In genomic region chr6:144749263-144749662, GRCh38 we compare ENCODE assay signal across 21 cellular contexts.
DNase-seq lines count a peak whose midpoint lies in the region; ATAC-seq lines count a peak whose summit lies in the region.
"Had no signal": no experiment of that assay in that cellular context is flagged by ENCODE, and none has a peak within 500 bp of the region (broad histone marks: within the 10 kb centered on the region; RNA-seq: fewer than 3 reads in every experiment).

No MANE protein-coding gene starts in this region.

- ATAC-seq in left colon, result peak; percentile 83
- no peak for ATAC-seq in HG02981 (IDR thresholded peaks at IDR 0.05; ENCODE audit: unreplicated experiment)
- ATAC-seq: activated T-cell treated with anti-CD3 and anti-CD28 coated beads, Interleukin-2, amount 50 U/mL, for 72 hours; body of pancreas; gastroesophageal sphincter; right cardiac atrium had no signal

- intact Hi-C loops in left colon (cut with DNase I, micrococcal nuclease), result no loop called here

- DNase-seq in NCI-H1092 (lab: John Stamatoyannopoulos, UW), result peak; percentile 54
- DNase-seq in NCI-H146 treated with DMSO at 0.1 percent for 48 hours (lab: John Stamatoyannopoulos, UW; ENCODE audit: unreplicated experiment), result peak; percentile 96
- DNase-seq in NCI-H2196 treated with DMSO at 0.1 percent for 48 hours (lab: John Stamatoyannopoulos, UW; ENCODE audit: unreplicated experiment), result peak; percentile 76
- DNase-seq in left colon, result no peak
- DNase-seq in GM19240 (ENCODE audit: insufficient read length, low spot score), result no peak
- no peak for DNase-seq in GM03348 (ENCODE audit: low spot score)
- DNase-seq: activated CD4-positive, alpha-beta T cell treated with anti-CD3 and anti-CD28 coated beads, Interleukin-2, amount 10 ng/mL, durations not matched to agents 7 days and 5 days; activated naive CD4-positive, alpha-beta T cell; activated T-cell treated with anti-CD3 and anti-CD28 coated beads, Interleukin-2, amount 50 U/mL, for 72 hours; body of pancreas; dermis blood vessel endothelial cell; EL; hippocampal formation; IMR-90; NCI-H510A treated with DMSO at 0.1 percent for 48 hours; right cardiac atrium; SJCRH30; spleen; tibial artery had no signal

Comparison
In these comparisons a context has a peak if more than half of its experiments do, and no peak if none do; other contexts are left out.
1. DNase-seq: peak in NCI-H1092 (single experiment), NCI-H146 treated with DMSO at 0.1 percent for 48 hours (single experiment) and NCI-H2196 treated with DMSO at 0.1 percent for 48 hours (single experiment); none in left colon (0 of 2), GM19240 (single experiment) and GM03348 (single experiment).